9 cellular contexts compared by ENCODE assay signal in genomic region chr10:7956508-7956907, GRCh38.
DNase-seq lines count a peak whose midpoint lies in the region; ATAC-seq, FAIRE-seq and TF ChIP-seq lines count a peak whose summit lies in the region.
"Had no signal": no experiment of that assay in that cellular context is flagged by ENCODE, and none has a peak within 500 bp of the region (broad histone marks: within the 10 kb centered on the region; RNA-seq: fewer than 3 reads in every experiment).

No MANE protein-coding gene starts in this region.

- CTCF ChIA-PET in H1 (lab: Charles Lee; ENCODE audit: partially characterized antibody) = no interaction called here
- CTCF ChIA-PET in CD8-positive, alpha-beta memory T cell (lab: Charles Lee) = no interaction called here

- no peak overlapping the region for H3K9ac ChIP-seq in H1 (replicated peaks in 1 of 4; ENCODE audit: extremely low read depth in 1 of 4, low read depth in 3 of 4, low read length in 3 of 4)

- no peaks in the 10 kb centered on the region for H3K9me3 ChIP-seq in H1 (ENCODE audit: insufficient read depth in 2 of 2, low read depth in 1 of 2, low read length in 1 of 2)
- no peaks in the 10 kb centered on the region for H3K9me3 ChIP-seq in CD8-positive, alpha-beta memory T cell (ENCODE audit: low read length)

- no peak overlapping the region for H3K23ac ChIP-seq in H1 (ENCODE audit: insufficient read length)

- no peak overlapping the region for H4K5ac ChIP-seq in H1 (ENCODE audit: insufficient read length, low read depth, low read length)

- H3K14ac ChIP-seq in H1 (ENCODE audit: insufficient read length) = no peak overlapping the region

- no peaks in the 10 kb centered on the region for H3K9me3 Mint-ChIP-seq in CD8-positive, alpha-beta memory T cell

- peak; percentile 92 for ATAC-seq in GM21576 (IDR thresholded peaks at IDR 0.05; ENCODE audit: unreplicated experiment)

- no peak for TF ChIP-seq POLR2A in H1 (IDR thresholded peaks at IDR 0.05; ENCODE audit: control extremely low read depth in 1 of 2, low read depth in 2 of 2, low read length in 2 of 2)

- no peaks in the 10 kb centered on the region for H4K20me1 ChIP-seq in H1 (replicated peaks in 1 of 2; ENCODE audit: control insufficient read depth in 1 of 2, insufficient read depth in 2 of 2, low read length in 2 of 2)

- TF ChIP-seq CTCF in H1 (IDR thresholded peaks at IDR 0.05; ENCODE audit: control extremely low read depth in 1 of 3, insufficient read depth in 1 of 3, low read depth in 1 of 3, low read length in 3 of 3) = no peak

- H3K56ac ChIP-seq in H1 (replicated peaks; ENCODE audit: insufficient read length, low read depth, low read length) = no peak overlapping the region

- H3K27me3 ChIP-seq in H1 (replicated peaks in 1 of 4; ENCODE audit: control insufficient read depth in 3 of 4, extremely low read depth in 1 of 4, insufficient read depth in 3 of 4, low read length in 3 of 4) = no peaks in the 10 kb centered on the region
- no peaks in the 10 kb centered on the region for H3K27me3 ChIP-seq in CD8-positive, alpha-beta memory T cell (ENCODE audit: insufficient read depth, low read length, poor library complexity, severe bottlenecking)

- no peak overlapping the region for H3K27ac ChIP-seq in H1 (ENCODE audit: low read depth, low read length)
- no peak overlapping the region for H3K27ac ChIP-seq in CD8-positive, alpha-beta memory T cell (ENCODE audit: low read depth, low read length)

- H2BK15ac ChIP-seq in H1 (ENCODE audit: low read length) = no peak overlapping the region

- no peak overlapping the region for H2BK120ac ChIP-seq in H1 (replicated peaks; ENCODE audit: low read depth, low read length)

- H2BK12ac ChIP-seq in H1 (ENCODE audit: low read depth, low read length) = no peak overlapping the region

- H3K36me3 ChIP-seq in H1 (ENCODE audit: control insufficient read depth in 2 of 4, insufficient read depth in 4 of 4, low read length in 3 of 4) = no peaks in the 10 kb centered on the region
- no peaks in the 10 kb centered on the region for H3K36me3 ChIP-seq in CD8-positive, alpha-beta memory T cell (ENCODE audit: insufficient read depth, low read length)

- POLR2A ChIA-PET in H1 (lab: Charles Lee; ENCODE audit: partially characterized antibody) = no interaction called here
- POLR2A ChIA-PET in CD8-positive, alpha-beta memory T cell (lab: Charles Lee) = no interaction called here

- no peak overlapping the region for H2AFZ ChIP-seq in H1 (ENCODE audit: low read length)

- H2BK5ac ChIP-seq in H1 (ENCODE audit: low read depth, low read length) = no peak overlapping the region

- no peak overlapping the region for H3K18ac ChIP-seq in H1 (ENCODE audit: extremely low read depth, low read length)

- TF ChIP-seq EP300 in H1 (IDR thresholded peaks at IDR 0.05; ENCODE audit: borderline replicate concordance in 1 of 2, low read depth in 2 of 2, low read length in 2 of 2) = no peak

- H2AK5ac ChIP-seq in H1 (ENCODE audit: low read depth, low read length) = no peak overlapping the region

- H3K4me1 Mint-ChIP-seq in CD8-positive, alpha-beta memory T cell = peaks cover 9 to 32% (median 29%) of the 10 kb centered on the region in 3 donors

- no peaks in the 10 kb centered on the region for H3K23me2 ChIP-seq in H1 (ENCODE audit: low read depth, low read length)

- H3K79me2 ChIP-seq in H1 (ENCODE audit: control insufficient read depth in 1 of 2, insufficient read depth in 2 of 2, low read length in 2 of 2) = no peaks in the 10 kb centered on the region; a peak in 1 of 4 replicates

- H2BK20ac ChIP-seq in H1 (ENCODE audit: low read length) = no peak overlapping the region

- no peaks in the 10 kb centered on the region for H3K4me1 ChIP-seq in H1 (replicated peaks in 1 of 4; ENCODE audit: control insufficient read depth in 3 of 4, insufficient read depth in 4 of 4, low read length in 3 of 4)
- no peaks in the 10 kb centered on the region for H3K4me1 ChIP-seq in CD8-positive, alpha-beta memory T cell (ENCODE audit: insufficient read depth, low read length)

- DNase-seq in EH (ENCODE audit: low read depth) = peak; percentile 89
- DNase-seq in KG1 (lab: John Stamatoyannopoulos, UW) = peak; percentile 61
- DNase-seq in H1 (ENCODE audit: low read depth in 1 of 2, low spot score in 2 of 2) = no peak
- no peak for DNase-seq in stimulated activated CD4-positive, alpha-beta T cell treated with anti-CD3 and anti-CD28 coated beads, Interleukin-4, amount 100 ng/mL, for 24 hours
- no peak for DNase-seq in activated CD4-positive, alpha-beta T cell treated with anti-CD3 and anti-CD28 coated beads for 4 hours
- DNase-seq in CD8-positive, alpha-beta memory T cell = no peak
- DNase-seq in NCI-H146 treated with DMSO at 0.1 percent for 48 hours (lab: John Stamatoyannopoulos, UW; ENCODE audit: unreplicated experiment) = no peak

- H3K4me3 ChIP-seq in H1 (ENCODE audit: extremely low read depth in 1 of 4, insufficient read depth in 2 of 4, low read depth in 3 of 4, low read length in 4 of 4) = no peak overlapping the region
- H3K4me3 ChIP-seq in CD8-positive, alpha-beta memory T cell (ENCODE audit: low read length) = no peak overlapping the region

- no peak overlapping the region for H3K4me2 ChIP-seq in H1 (ENCODE audit: insufficient read depth in 1 of 2, low read depth in 2 of 2, low read length in 2 of 2)

- H3K4me3 Mint-ChIP-seq in CD8-positive, alpha-beta memory T cell = no peak overlapping the region

- FAIRE-seq in H1 (lab: Jason Lieb, UNC) = no peak
- FAIRE-seq: colon had no signal

- no peak overlapping the region for H4K91ac ChIP-seq in H1 (replicated peaks; ENCODE audit: insufficient read length, low read length)

- TF ChIP-seq RAD21 in H1 (IDR thresholded peaks at IDR 0.05 in 1 of 2, conservative IDR thresholded peaks at IDR 0.05 in 1 of 2; ENCODE audit: low read depth in 2 of 2, low read length in 2 of 2) = no peak

- H3K36me3 Mint-ChIP-seq in CD8-positive, alpha-beta memory T cell = peaks cover 2 to 6% (median 4%) of the 10 kb centered on the region in 3 donors

- H3K79me1 ChIP-seq in H1 (ENCODE audit: low read depth, low read length) = no peaks in the 10 kb centered on the region

- H4K8ac ChIP-seq in H1 (ENCODE audit: extremely low read depth, insufficient read depth, low read length) = no peak overlapping the region

- no peaks in the 10 kb centered on the region for H3K27me3 Mint-ChIP-seq in CD8-positive, alpha-beta memory T cell

- no peak overlapping the region for H3K4ac ChIP-seq in H1 (replicated peaks; ENCODE audit: insufficient read length, low read depth, low read length)

- no peak overlapping the region for H3K27ac Mint-ChIP-seq in CD8-positive, alpha-beta memory T cell

TF ChIP-seq in H1, 55 proteins besides CTCF, POLR2A, EP300 and RAD21:
- no peak for TF ChIP-seq NRF1 (IDR thresholded peaks at IDR 0.05; ENCODE audit: low read depth, low read length)
- 0 out of 2 replicates have a peak, but pooled peaks have one; percentile 7 for TF ChIP-seq MAFK (IDR thresholded peaks at IDR 0.05; ENCODE audit: low read depth, low read length)

Comparison
In these comparisons a context has a peak if more than half of its experiments do, and no peak if none do; other contexts are left out.
1. DNase-seq: peak in EH (single experiment) and KG1 (single experiment); none in H1 (0 of 2), stimulated activated CD4-positive, alpha-beta T cell treated with anti-CD3 and anti-CD28 coated beads, Interleukin-4, amount 100 ng/mL, for 24 hours (single experiment), activated CD4-positive, alpha-beta T cell treated with anti-CD3 and anti-CD28 coated beads for 4 hours (0 of 2), CD8-positive, alpha-beta memory T cell (0 of 5) and NCI-H146 treated with DMSO at 0.1 percent for 48 hours (single experiment).